1 cellular context compared by ENCODE assay signal in genomic region chr2:231425291-231425810, GRCh38.
TF ChIP-seq lines count a peak whose summit lies in the region.

No MANE protein-coding gene starts in this region.

TF ChIP-seq in GM12878, 131 proteins besides CTCF, POLR2A, EP300 and RAD21:
- peak; percentile 24; the same call in 1 of the 2 replicates for TF ChIP-seq EED (IDR thresholded peaks at IDR 0.05; ENCODE audit: low read depth)
- TF ChIP-seq IRF4 (IDR thresholded peaks at IDR 0.05; ENCODE audit: low read depth, low read length) = no peak
- TF ChIP-seq TARDBP (IDR thresholded peaks at IDR 0.05; ENCODE audit: borderline replicate concordance) = no peak
- no peak; the same call in 1 of the 2 replicates for TF ChIP-seq IKZF1 (conservative IDR thresholded peaks at IDR 0.05)
- TF ChIP-seq RELB (IDR thresholded peaks at IDR 0.05; ENCODE audit: low read depth) = no peak
- TF ChIP-seq RUNX3 (IDR thresholded peaks at IDR 0.05; ENCODE audit: low read length) = peak; percentile 41
- no peak for TF ChIP-seq ZNF207 (IDR thresholded peaks at IDR 0.05; ENCODE audit: borderline replicate concordance)
